In the genomic region with DNA sequence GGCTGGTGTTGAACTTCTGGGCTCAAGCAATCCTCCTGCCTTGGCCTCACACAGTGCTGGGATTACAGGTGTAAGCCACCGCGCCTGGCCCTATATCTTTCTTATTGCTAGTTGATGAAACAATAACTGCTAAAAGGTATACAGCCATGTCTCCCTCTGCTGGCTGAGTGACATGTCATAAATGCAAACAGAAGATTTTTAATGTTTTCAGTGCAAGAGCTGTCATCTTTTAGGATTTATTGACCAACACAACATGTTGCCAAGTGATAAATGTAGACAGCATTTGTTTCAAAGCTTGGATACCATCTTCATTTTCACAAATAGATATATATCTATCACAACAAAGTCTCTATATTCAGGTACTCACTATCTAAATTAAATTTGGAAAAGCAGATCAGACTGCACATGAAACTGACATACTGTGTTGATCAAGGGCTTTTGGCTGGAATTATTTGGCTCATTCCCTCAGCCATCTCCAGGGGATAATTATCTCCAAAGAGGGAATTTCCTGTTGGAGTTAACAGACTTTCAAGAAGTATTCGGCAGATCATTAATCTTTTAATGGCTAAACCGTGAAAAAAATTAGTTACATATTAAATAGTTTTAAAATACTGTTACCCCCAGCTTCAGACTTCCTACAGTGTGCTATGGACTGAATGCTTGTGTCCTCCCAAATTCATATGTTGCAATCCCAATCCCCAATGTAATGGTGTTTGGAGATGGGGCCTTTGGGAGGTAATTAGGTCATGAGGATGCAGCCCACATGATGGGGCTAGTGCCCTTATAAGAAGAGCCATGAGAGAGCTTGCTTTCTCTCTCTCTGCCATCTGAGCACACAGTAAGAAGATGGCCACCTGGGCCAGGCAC, we compare ENCODE assay signal across 8 cellular contexts. TPM values are rescaled to one million over a fixed set of nuclear protein-coding genes. Genes with fewer than 3 reads are reported as not detected.
DNase-seq lines count a peak whose midpoint lies in the region; ATAC-seq and TF ChIP-seq lines count a peak whose summit lies in the region.

No MANE protein-coding gene starts in this region.

- DNase-seq in AG04450 (ENCODE audit: low read depth, low spot score) (peak; percentile 3), NCI-H1417 (lab: John Stamatoyannopoulos, UW) (peak; percentile 48 to 86 (median 56)), mucosa of gallbladder (ENCODE audit: low spot score) (peak; percentile 30), vagina (ENCODE audit: extremely low spot score in 2 of 2) (no peak)
- peak; percentile 26 for DNase-seq in activated CD4-positive, alpha-beta T cell treated with anti-CD3 and anti-CD28 coated beads for 1 hour
- DNase-seq in effector CD4-positive, alpha-beta T cell: peak; percentile 37

- H3K27me3 ChIP-seq in AG04450 (ENCODE audit: control insufficient read depth, insufficient read depth, low read length): no peaks in the 10 kb centered on the region
- H3K27me3 ChIP-seq in vagina: no peaks in the 10 kb centered on the region

- peak overlapping the region; percentile 11 for H3K27ac ChIP-seq in AG04450 (ENCODE audit: low read depth, low read length)
- H3K27ac ChIP-seq in vagina: no peak overlapping the region

- no peaks in the 10 kb centered on the region for H3K4me1 ChIP-seq in vagina

- H3K4me3 ChIP-seq in AG04450 (ENCODE audit: low read depth, low read length) (no peak overlapping the region), vagina (no peak overlapping the region)

- POLR2A ChIA-PET in AG04450 (lab: Yijun Ruan, JAX): no interaction called here

- TF ChIP-seq POLR2A in vagina (IDR thresholded peaks at IDR 0.05): no peak

- no peak for ATAC-seq in GM18870 (IDR thresholded peaks at IDR 0.05; ENCODE audit: unreplicated experiment)

- intact Hi-C loops in vagina (cut with DNase I): no loop called here

- no peaks in the 10 kb centered on the region for H3K36me3 ChIP-seq in vagina

- CTCF ChIA-PET in AG04450 (lab: Charles Lee): interaction anchor here (0.6 to 1.7 kb wide), 8 partner anchors 10 to 307 kb away, joined by 3 to 5 read pairs (median 3); no protein-coding TSS in a partner anchor

- H3K9me3 ChIP-seq in AG04450 (ENCODE audit: control insufficient read depth, insufficient read depth, low read length): no peaks in the 10 kb centered on the region
- H3K9me3 ChIP-seq in vagina: no peaks in the 10 kb centered on the region

- TF ChIP-seq CTCF in AG04450 (IDR thresholded peaks at IDR 0.05; ENCODE audit: low read depth, low read length) (peak; percentile 59), GM12874 (IDR thresholded peaks at IDR 0.05; ENCODE audit: insufficient read depth, low read depth, low read length) (peak; percentile 47; the same call in 1 of the 2 replicates), vagina (IDR thresholded peaks at IDR 0.05) (peak in 2 of 3 experiments; percentile 22 to 38)

RNA-seq across cellular contexts. Expression of a gene that starts 41.3 kb away (rescaled TPM):
- polyA plus RNA-seq in AG04450 (2011; rRNA removed): 22.4 and 23.7 TPM in 2 replicates
- 22.1 and 28.9 TPM in 2 replicates for polyA minus RNA-seq in AG04450 (2011; rRNA and poly(A)+ RNA removed)
- total RNA-seq in mucosa of gallbladder (45.0 TPM), vagina (47.1 TPM)

Comparison
In these comparisons a context has a peak if more than half of its experiments do, and no peak if none do; other contexts are left out.
1. DNase-seq: peak in AG04450 (single experiment), NCI-H1417 (3 of 3), activated CD4-positive, alpha-beta T cell treated with anti-CD3 and anti-CD28 coated beads for 1 hour (single experiment), effector CD4-positive, alpha-beta T cell (single experiment) and mucosa of gallbladder (single experiment); none in vagina (0 of 2).
2. Peak in every context shown above with its lines, with median percentiles within 50 percentile points of each other: CTCF ChIP-seq.